Comparison of ENCODE assay signal across 21 cellular contexts in the genomic region with DNA sequence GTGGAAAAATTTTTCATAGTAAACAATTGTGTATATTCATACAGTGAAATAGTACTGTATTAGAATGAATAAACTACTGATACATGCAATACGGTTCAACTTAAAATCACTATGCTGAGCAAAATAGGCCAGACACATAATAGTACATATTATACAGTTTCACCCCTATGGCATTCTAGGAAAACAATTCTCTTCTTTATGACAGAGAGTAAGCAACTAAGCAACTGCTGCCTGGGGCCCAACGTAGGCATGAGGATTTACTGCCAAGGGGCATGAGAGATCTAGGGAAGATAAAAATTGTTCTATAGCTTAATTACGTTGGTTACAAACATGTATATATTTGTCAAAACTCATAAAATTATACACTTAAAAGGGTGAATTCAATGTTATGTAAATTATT.
"Had no signal": no experiment of that assay in that cellular context is flagged by ENCODE, and none has a peak within 500 bp of the region (broad histone marks: within the 10 kb centered on the region; RNA-seq: fewer than 3 reads in every experiment).

No MANE protein-coding gene starts in this region.

- ATAC-seq: effector memory CD8-positive, alpha-beta T cell; esophagus mucosa; gastroesophageal sphincter; heart right ventricle; left cardiac atrium; left lung; left ventricle myocardium superior; lower lobe of right lung; mucosa of descending colon had no signal

- H3K4me1 ChIP-seq: esophagus squamous epithelium, gastroesophageal sphincter, heart right ventricle, left lung, lower lobe of right lung had no signal

- DNase-seq: dermis blood vessel endothelial cell; dorsolateral prefrontal cortex; effector CD8-positive, alpha-beta T cell; effector memory CD8-positive, alpha-beta T cell; endodermal cell; erythroblast; esophagus squamous epithelium; foreskin fibroblast; heart right ventricle; hippocampal formation; left cardiac atrium; left lung; left ventricle myocardium superior; lower lobe of right lung; mesenchymal stem cell; mucosa of descending colon; naive B cell had no signal

- H3K4me3 ChIP-seq: coronary artery, dorsolateral prefrontal cortex, esophagus squamous epithelium, gastroesophageal sphincter, heart right ventricle, left lung, lower lobe of right lung, mucosa of descending colon had no signal

- H3K27ac ChIP-seq: coronary artery, dorsolateral prefrontal cortex, epithelial cell of prostate, esophagus squamous epithelium, gastroesophageal sphincter, heart right ventricle, left lung, lower lobe of right lung had no signal

- H3K27me3 ChIP-seq: esophagus squamous epithelium, gastroesophageal sphincter, heart right ventricle, left lung had no signal

- H3K36me3 ChIP-seq: esophagus squamous epithelium, gastroesophageal sphincter, heart right ventricle, left lung, lower lobe of right lung had no signal

- H3K9me3 ChIP-seq: esophagus squamous epithelium, gastroesophageal sphincter, lower lobe of right lung, mucosa of descending colon had no signal
